In the genomic region with DNA sequence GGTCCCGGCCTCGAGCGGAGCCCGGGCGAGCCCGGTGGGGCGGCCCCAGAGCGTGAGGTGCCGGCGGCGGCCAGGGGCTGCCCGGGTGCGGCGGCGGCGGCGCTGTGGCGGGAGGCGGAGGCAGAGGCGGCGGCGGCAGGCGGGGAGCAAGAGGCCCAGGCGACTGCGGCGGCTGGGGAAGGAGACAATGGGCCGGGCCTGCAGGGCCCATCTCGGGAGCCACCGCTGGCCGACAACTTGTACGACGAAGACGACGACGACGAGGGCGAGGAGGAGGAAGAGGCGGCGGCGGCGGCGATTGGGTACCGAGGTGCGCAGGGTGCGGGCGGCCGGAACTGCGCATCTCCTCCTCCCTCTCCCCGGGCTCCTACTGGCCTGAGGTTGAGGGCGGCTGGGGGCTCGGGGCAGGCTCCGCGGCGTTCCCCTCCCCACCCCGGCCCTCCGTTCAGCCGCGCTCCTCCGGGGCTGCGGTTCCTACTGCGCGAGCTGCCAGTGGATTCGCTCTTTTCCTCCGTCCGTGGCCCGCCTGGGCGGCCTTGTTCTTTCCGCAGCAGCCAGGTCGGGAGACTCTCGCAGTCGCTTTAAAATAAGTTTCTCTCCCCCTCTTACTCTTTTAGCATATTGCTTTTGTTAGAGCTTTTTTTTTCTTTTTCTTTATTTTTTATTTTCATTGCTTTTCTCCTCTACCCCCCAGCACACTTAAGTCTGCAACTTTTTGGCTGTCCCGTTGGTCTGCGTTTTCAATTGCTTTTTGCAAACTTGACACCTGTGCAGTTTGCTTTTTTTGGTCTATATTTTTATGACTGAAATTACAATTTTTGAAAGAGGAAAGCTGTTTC, we compare ENCODE assay signal across 8 cellular contexts. TPM values are rescaled to one million over a fixed set of nuclear protein-coding genes. Genes with fewer than 3 reads are reported as not detected.
DNase-seq lines count a peak whose midpoint lies in the region; ATAC-seq lines count a peak whose summit lies in the region.

No MANE protein-coding gene starts in this region.

- peak; percentile 69 for ATAC-seq in GM19035 (IDR thresholded peaks at IDR 0.05; ENCODE audit: unreplicated experiment)
- peak; percentile 62 for ATAC-seq in HG03342 (IDR thresholded peaks at IDR 0.05; ENCODE audit: unreplicated experiment)
- peak; percentile 73 for ATAC-seq in left lobe of liver

- DNase-seq in AG20443 (ENCODE audit: low spot score) (peak; percentile 80), NCI-H526 (lab: John Stamatoyannopoulos, UW) (peak; percentile 35 to 76), cortex of kidney (lab: John Stamatoyannopoulos, UW) (peak; percentile 51), left lobe of liver (ENCODE audit: low spot score) (peak; percentile 83)
- peak; percentile 67 for DNase-seq in activated CD4-positive, alpha-beta T cell treated with anti-CD3 and anti-CD28 coated beads, Interleukin-2, amount 50 U/mL, for 1 hour
- peak; percentile 78 for DNase-seq in stimulated activated CD4-positive, alpha-beta T cell treated with anti-CD3 and anti-CD28 coated beads, Interleukin-1b, Interleukin-23, amount 100 ng/mL, for 48 hours

RNA-seq across cellular contexts. Expression of a gene that starts 0.6 kb away (rescaled TPM):
- 5.5 TPM for total RNA-seq in left lobe of liver

RNA-seq across cellular contexts. Expression of a gene that starts 47.1 kb away (rescaled TPM):
- total RNA-seq in left lobe of liver = 14.3 TPM

Comparison
In these comparisons a context has a peak if more than half of its experiments do, and no peak if none do; other contexts are left out.
1. Peak in every context shown above with its lines: DNase-seq and ATAC-seq.